ENCODE assay signal across 8 cellular contexts in genomic region chr16:48164907-48165715, GRCh38. TPM values are rescaled to one million over a fixed set of nuclear protein-coding genes. Genes with fewer than 3 reads are reported as not detected.
DNase-seq lines count a peak whose midpoint lies in the region; ATAC-seq, FAIRE-seq and TF ChIP-seq lines count a peak whose summit lies in the region.

No MANE protein-coding gene starts in this region.

- TF ChIP-seq RAD21 in HepG2 (CRISPR knock-in tag; IDR thresholded peaks at IDR 0.05) = peak; percentile 96

- H3K4me3 ChIP-seq in HepG2 (replicated peaks in 1 of 3; ENCODE audit: insufficient read depth in 1 of 3, low read depth in 2 of 3, low read length in 3 of 3) = peak overlapping the region; percentile 48 to 68 (median 53)

- no peaks in the 10 kb centered on the region for H4K20me1 ChIP-seq in HepG2 (ENCODE audit: insufficient read depth, low read length)

- H3K79me2 ChIP-seq in HepG2 (ENCODE audit: insufficient read depth, low read length) = no peaks in the 10 kb centered on the region

- H3K9me3 Mint-ChIP-seq in activated CD4-positive, alpha-beta T cell treated with anti-CD3 and anti-CD28 coated beads, Interleukin-2, amount 10 ng/mL, durations not matched to agents 24 days and 14 days = no peaks in the 10 kb centered on the region

- in situ Hi-C loops in HepG2 (cut with HindIII; ENCODE audit: extremely low pct_ligation_motif_present, low pct_unique_long_range_greater_than_20kb) = loop anchor here (5.0 to 10.0 kb wide), 3 partner anchors 1023 to 1220 kb away; partner anchors contain the start of gene NETO2

- no peaks in the 10 kb centered on the region for H3K36me3 ChIP-seq in HepG2 (replicated peaks in 1 of 2; ENCODE audit: control insufficient read depth in 1 of 2, insufficient read depth in 2 of 2, low read length in 2 of 2)

- peak overlapping the region; percentile 48 for H3K27ac ChIP-seq in HepG2 (ENCODE audit: extremely low read length, insufficient read depth, low read length)

- peak; percentile 26 to 68; a peak in 2 of 4 replicates for TF ChIP-seq EP300 in HepG2 (IDR thresholded peaks at IDR 0.05; ENCODE audit: low read depth in 2 of 2, low read length in 2 of 2)
- TF ChIP-seq EP300 in HepG2 (CRISPR knock-in tag; IDR thresholded peaks at IDR 0.05; ENCODE audit: borderline replicate concordance) = peak; percentile 69

- peak; percentile 59 for DNase-seq in NK-92 treated with Interleukin-12 subunit alpha and Interleukin-12 subunit beta, amount 100 ng/mL, for 24 hours (lab: John Stamatoyannopoulos, UW)
- no peak for DNase-seq in NK-92 (lab: John Stamatoyannopoulos, UW; ENCODE audit: unreplicated experiment)
- peak; percentile 57 for DNase-seq in NCI-H510A treated with DMSO at 0.1 percent for 48 hours (lab: John Stamatoyannopoulos, UW)
- peak; percentile 90 for DNase-seq in activated CD4-positive, alpha-beta T cell treated with anti-CD3 and anti-CD28 coated beads, Interleukin-2, amount 10 ng/mL, durations not matched to agents 24 days and 14 days
- DNase-seq in dedifferentiated amniotic fluid mesenchymal stem cell (ENCODE audit: extremely low spot score) = peak; percentile 61
- peak; percentile 82 for DNase-seq in HepG2 (ENCODE audit: low spot score)
- peak; percentile 44 to 67 for DNase-seq in stimulated activated CD4-positive, alpha-beta T cell treated with anti-CD3 and anti-CD28 coated beads, Interleukin-4, amount 100 ng/mL, for 4 hours

- TF ChIP-seq CTCF in HepG2 (CRISPR knock-in tag; IDR thresholded peaks at IDR 0.05) = peak; percentile 99

- peaks cover 36% of the 10 kb centered on the region for H3K4me1 ChIP-seq in HepG2 (ENCODE audit: insufficient read depth, low read length)

- peak in 1 of 2 experiments; percentile 23; a peak in 1 of 4 replicates for TF ChIP-seq POLR2A in HepG2 (IDR thresholded peaks at IDR 0.05; ENCODE audit: insufficient read depth in 1 of 2, low read depth in 2 of 2, low read length in 2 of 2)

- H3K27me3 ChIP-seq in HepG2 (ENCODE audit: control insufficient read depth in 1 of 2, insufficient read depth in 2 of 2, low read length in 2 of 2) = 0 out of 5 replicates have a peak, but pooled peaks cover 0 to 4% of the 10 kb centered on the region in 2 experiments

- H3K4me3 Mint-ChIP-seq in activated CD4-positive, alpha-beta T cell treated with anti-CD3 and anti-CD28 coated beads, Interleukin-2, amount 10 ng/mL, durations not matched to agents 24 days and 14 days = no peak overlapping the region

- ATAC-seq in HG03045 (IDR thresholded peaks at IDR 0.05; ENCODE audit: unreplicated experiment) = peak; percentile 88
- ATAC-seq in HepG2 = peak; percentile 89

- peak overlapping the region; percentile 65 for H3K9ac ChIP-seq in HepG2 (ENCODE audit: insufficient read depth, low read depth, low read length)

- H3K36me3 Mint-ChIP-seq in activated CD4-positive, alpha-beta T cell treated with anti-CD3 and anti-CD28 coated beads, Interleukin-2, amount 10 ng/mL, durations not matched to agents 24 days and 14 days (ENCODE audit: low read depth) = no peaks in the 10 kb centered on the region

- H3K27ac Mint-ChIP-seq in activated CD4-positive, alpha-beta T cell treated with anti-CD3 and anti-CD28 coated beads, Interleukin-2, amount 10 ng/mL, durations not matched to agents 24 days and 14 days = peak overlapping the region; percentile 64

- BruUV-seq in HepG2 (replicated peaks; lab: Mats Ljungman, UMichigan) = no TSS peak

- intact Hi-C loops in activated CD4-positive, alpha-beta T cell treated with anti-CD3 and anti-CD28 coated beads, Interleukin-2, amount 10 ng/mL, durations not matched to agents 24 days and 14 days (cut with micrococcal nuclease) = loop anchor here (1.0 to 10.0 kb wide), 6 partner anchors 465 to 1610 kb away; no protein-coding TSS in a partner anchor
- intact Hi-C loops in HepG2 (cut with micrococcal nuclease; ENCODE audit: unreplicated experiment) = loop anchor here (1.0 to 2.0 kb wide), 5 partner anchors 40 to 1217 kb away; partner anchors contain the start of gene NETO2

- CTCF ChIA-PET in HepG2 (lab: Yijun Ruan, JAX; ENCODE audit: low intra/inter-chr PET ratio, low total read pairs) = interaction anchor here (0.6 to 2.3 kb wide), 9 partner anchors 9 to 1217 kb away, joined by 3 to 21 read pairs (median 8); partner anchors contain the start of genes ABCC12 and NETO2

- peaks cover 9% of the 10 kb centered on the region for H3K27me3 Mint-ChIP-seq in activated CD4-positive, alpha-beta T cell treated with anti-CD3 and anti-CD28 coated beads, Interleukin-2, amount 10 ng/mL, durations not matched to agents 24 days and 14 days

- peak; percentile 78 for FAIRE-seq in HepG2 (lab: Jason Lieb, UNC)

- H3K4me2 ChIP-seq in HepG2 (ENCODE audit: low read depth, low read length) = peak overlapping the region; percentile 96

- no peaks in the 10 kb centered on the region for H3K9me3 ChIP-seq in HepG2 (ENCODE audit: low read length)

- 2% methylated on average over 16 of the region's 16 CpGs for WGBS in HepG2 (ENCODE audit: low lambda C conversion rate)

- POLR2A ChIA-PET in HepG2 (lab: Yijun Ruan, JAX) = interaction anchor here (0.7 to 3.1 kb wide), 17 partner anchors 13 to 1311 kb away, joined by 3 to 26 read pairs (median 5); partner anchors contain the start of genes DNAJA2, GPT2, LONP2 and NETO2

- peaks cover 15% of the 10 kb centered on the region for H3K4me1 Mint-ChIP-seq in activated CD4-positive, alpha-beta T cell treated with anti-CD3 and anti-CD28 coated beads, Interleukin-2, amount 10 ng/mL, durations not matched to agents 24 days and 14 days

- H2AFZ ChIP-seq in HepG2 (ENCODE audit: low read length) = peak overlapping the region; percentile 72

TF ChIP-seq in HepG2, 621 proteins besides CTCF, POLR2A, EP300 and RAD21 (continues in another document):
- TF ChIP-seq FOSL2 (CRISPR knock-in tag; IDR thresholded peaks at IDR 0.05) = peak; percentile 41; the same call in 1 of the 2 replicates
- TF ChIP-seq SOX6 (IDR thresholded peaks at IDR 0.05) = no peak
- TF ChIP-seq SOX6 (CRISPR knock-in tag; IDR thresholded peaks at IDR 0.05) = peak; percentile 79; the same call in 1 of the 2 replicates
- TF ChIP-seq ZFP36L1 (CRISPR knock-in tag; IDR thresholded peaks at IDR 0.05) = 0 out of 2 replicates have a peak, but pooled peaks have one; percentile 24
- TF ChIP-seq ZNF326 (CRISPR knock-in tag; IDR thresholded peaks at IDR 0.05; ENCODE audit: borderline replicate concordance) = no peak
- peak; percentile 39 for TF ChIP-seq KDM4B (CRISPR knock-in tag; IDR thresholded peaks at IDR 0.05)
- TF ChIP-seq, protein P1, sequence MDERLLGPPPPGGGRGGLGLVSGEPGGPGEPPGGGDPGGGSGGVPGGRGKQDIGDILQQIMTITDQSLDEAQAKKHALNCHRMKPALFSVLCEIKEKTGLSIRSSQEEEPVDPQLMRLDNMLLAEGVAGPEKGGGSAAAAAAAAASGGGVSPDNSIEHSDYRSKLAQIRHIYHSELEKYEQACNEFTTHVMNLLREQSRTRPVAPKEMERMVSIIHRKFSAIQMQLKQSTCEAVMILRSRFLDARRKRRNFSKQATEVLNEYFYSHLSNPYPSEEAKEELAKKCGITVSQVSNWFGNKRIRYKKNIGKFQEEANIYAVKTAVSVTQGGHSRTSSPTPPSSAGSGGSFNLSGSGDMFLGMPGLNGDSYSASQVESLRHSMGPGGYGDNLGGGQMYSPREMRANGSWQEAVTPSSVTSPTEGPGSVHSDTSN (CRISPR knock-in tag; IDR thresholded peaks at IDR 0.05) = no peak
- TF ChIP-seq LRRFIP1 (CRISPR knock-in tag; conservative IDR thresholded peaks at IDR 0.05) = 0 out of 2 replicates have a peak, but pooled peaks have one; percentile 42

RNA-seq across cellular contexts. Expression of gene ABCC12, which starts 9.3 kb away (rescaled TPM):
- not detected in 2 replicates for total RNA-seq in activated CD4-positive, alpha-beta T cell treated with anti-CD3 and anti-CD28 coated beads, Interleukin-2, amount 10 ng/mL, durations not matched to agents 24 days and 14 days
- total RNA-seq in HepG2 (2016; rRNA removed; fragmentation: Illumina TruSeq; extraction: Trizol) = not detected in 2 replicates
- not detected in 2 replicates for total RNA-seq in HepG2 (2016; cell fraction: cytosol; rRNA removed; fragmentation: Illumina TruSeq; extraction: Trizol; ENCODE audit: low read depth)
- total RNA-seq in HepG2 (2016; cell fraction: insoluble cytoplasmic fraction; rRNA removed; fragmentation: Illumina TruSeq; extraction: Trizol) = not detected in 2 replicates
- total RNA-seq in HepG2 (2016; cell fraction: membrane; rRNA removed; fragmentation: Illumina TruSeq; extraction: Trizol) = not detected in 2 replicates
- total RNA-seq in HepG2 (2016; cell fraction: nucleus; rRNA removed; fragmentation: Illumina TruSeq; extraction: Trizol) = not detected in 2 replicates
- polyA plus RNA-seq in HepG2 (2011; rRNA removed) = 0.22 TPM in 1 of 2 replicates, not detected in the other
- polyA plus RNA-seq in HepG2 (2011; cell fraction: cytosol; rRNA removed) = not detected in 2 replicates
- not detected in 2 replicates for polyA plus RNA-seq in HepG2 (2011; cell fraction: nucleus; rRNA removed)
- polyA plus RNA-seq in HepG2 (2012) = not detected in 2 replicates
- not detected in 2 replicates for polyA plus RNA-seq in HepG2 (2016; cell fraction: cytosol; fragmentation: Illumina TruSeq; extraction: Trizol; ENCODE audit: low read depth)
- not detected in 2 replicates for polyA plus RNA-seq in HepG2 (2016; cell fraction: insoluble cytoplasmic fraction; fragmentation: Illumina TruSeq; extraction: Trizol; ENCODE audit: low read depth)
- not detected in 2 replicates for polyA plus RNA-seq in HepG2 (2016; cell fraction: membrane; fragmentation: Illumina TruSeq; extraction: Trizol; ENCODE audit: low read depth)
- not detected in 2 replicates for polyA plus RNA-seq in HepG2 (2016; cell fraction: nucleus; fragmentation: Illumina TruSeq; extraction: Trizol; ENCODE audit: insufficient read depth, low read depth)
- not detected in 2 replicates for polyA minus RNA-seq in HepG2 (2011; rRNA and poly(A)+ RNA removed; ENCODE audit: low replicate concordance)
- not detected in 2 replicates for polyA minus RNA-seq in HepG2 (2011; cell fraction: cytosol; rRNA and poly(A)+ RNA removed)
- not detected in 2 replicates for polyA minus RNA-seq in HepG2 (2011; cell fraction: nucleus; rRNA and poly(A)+ RNA removed)
